Comparison of ENCODE assay signal across 8 cellular contexts in genomic region chr7:94394399-94395140, GRCh38. TPM values are rescaled to one million over a fixed set of nuclear protein-coding genes. Genes with fewer than 3 reads are reported as not detected.
DNase-seq lines count a peak whose midpoint lies in the region; TF ChIP-seq lines count a peak whose summit lies in the region.

TSS of gene COL1A2 (plus strand) at chr7:94394895. CDS start at chr7:94395032, 137 bp downstream.

- H3K9me3 Mint-ChIP-seq in CD8-positive, alpha-beta memory T cell = no peaks in the 10 kb centered on the region
- H3K9me3 Mint-ChIP-seq in brain = peaks cover 0 to 8% (median 0%) of the 10 kb centered on the region in 5 experiments

- H3K36me3 Mint-ChIP-seq in CD8-positive, alpha-beta memory T cell = no peaks in the 10 kb centered on the region
- no peaks in the 10 kb centered on the region for H3K36me3 Mint-ChIP-seq in brain

- POLR2A ChIA-PET in CD8-positive, alpha-beta memory T cell (lab: Charles Lee) = no interaction called here

- H3K4me3 Mint-ChIP-seq in CD8-positive, alpha-beta memory T cell = peak within 1 kb of the TSS in 5 of 7 donors; percentile 23 to 87 (median 72)
- H3K4me3 Mint-ChIP-seq in brain = peak within 1 kb of the TSS in 3 of 5 experiments; percentile 78 to 96 (median 91)

- H3K4me1 Mint-ChIP-seq in CD8-positive, alpha-beta memory T cell = peaks cover 7 to 31% (median 28%) of the 10 kb centered on the region in 3 donors
- H3K4me1 Mint-ChIP-seq in brain = peaks cover 46% of the 10 kb centered on the region

- DNase-seq in CD8-positive, alpha-beta memory T cell = peak in 2 of 5 donors; percentile 14 to 47
- DNase-seq in HS-5 (ENCODE audit: low read depth) = peak; percentile 61
- DNase-seq in NCI-H774 (lab: John Stamatoyannopoulos, UW) = no peak
- no peak for DNase-seq in NCI-H1417 (lab: John Stamatoyannopoulos, UW)
- DNase-seq in midbrain (lab: John Stamatoyannopoulos, UW) = no peak

- no peak within 1 kb of the TSS for H3K27ac ChIP-seq in CD8-positive, alpha-beta memory T cell (ENCODE audit: low read depth, low read length)
- peak within 1 kb of the TSS in 20 of 21 experiments; percentile 63 to 91 (median 84) for H3K27ac ChIP-seq in skin epidermis

- no peaks in the 10 kb centered on the region for H3K9me3 ChIP-seq in CD8-positive, alpha-beta memory T cell (ENCODE audit: low read length)
- H3K9me3 ChIP-seq in iPS-18c (ENCODE audit: control insufficient read depth, insufficient read depth, low read length) = no peaks in the 10 kb centered on the region

- TF ChIP-seq CTCF in brain (conservative IDR thresholded peaks at IDR 0.05) = no peak

- peaks cover 5% of the 10 kb centered on the region for H3K27me3 ChIP-seq in CD8-positive, alpha-beta memory T cell (ENCODE audit: insufficient read depth, low read length, poor library complexity, severe bottlenecking)

- H3K4me3 ChIP-seq in CD8-positive, alpha-beta memory T cell (ENCODE audit: low read length) = peak within 1 kb of the TSS; percentile 12
- peak within 1 kb of the TSS; percentile 47 for H3K4me3 ChIP-seq in iPS-18c (ENCODE audit: insufficient read depth, low read depth, low read length)
- H3K4me3 ChIP-seq in skin epidermis = peak within 1 kb of the TSS; percentile 12 to 48 (median 32)

- CTCF ChIA-PET in CD8-positive, alpha-beta memory T cell (lab: Charles Lee) = interaction anchor here (0.7 to 1.1 kb wide), 4 partner anchors 10 to 417 kb away, joined by 3 read pairs; no protein-coding TSS in a partner anchor

- H3K27ac Mint-ChIP-seq in CD8-positive, alpha-beta memory T cell = peak within 1 kb of the TSS in 4 of 8 donors; percentile 5 to 83 (median 46)
- H3K27ac Mint-ChIP-seq in brain = peak within 1 kb of the TSS in 4 of 5 experiments; percentile 68 to 99 (median 96)

- peaks cover 4% of the 10 kb centered on the region for H3K4me1 ChIP-seq in CD8-positive, alpha-beta memory T cell (ENCODE audit: insufficient read depth, low read length)

- H3K27me3 Mint-ChIP-seq in CD8-positive, alpha-beta memory T cell = peaks cover 13 to 25% of the 10 kb centered on the region in 2 donors
- peaks cover 7% of the 10 kb centered on the region for H3K27me3 Mint-ChIP-seq in brain

- no peaks in the 10 kb centered on the region for H3K36me3 ChIP-seq in CD8-positive, alpha-beta memory T cell (ENCODE audit: insufficient read depth, low read length)

RNA-seq across cellular contexts. Expression of gene COL1A2, which starts in this region (rescaled TPM):
- under 1 TPM; 0.09 to 0.18 TPM for total RNA-seq in CD8-positive, alpha-beta memory T cell
- not detected for polyA plus RNA-seq in CD8-positive, alpha-beta memory T cell
- 36.7 TPM for polyA plus RNA-seq in brain (ENCODE audit: insufficient read depth, low read depth, low replicate concordance)

Comparison
In these comparisons a context has a peak if more than half of its experiments do, and no peak if none do; other contexts are left out.
1. RNA of gene COL1A2 (polyA plus RNA-seq): 36.7 TPM in brain (single experiment); not detected in CD8-positive, alpha-beta memory T cell (single experiment); every median in the first group is over 10 times any median in the second.
2. Peak in every context shown above with its lines, with median percentiles within 50 percentile points of each other: H3K4me3 ChIP-seq.